In the genomic region with DNA sequence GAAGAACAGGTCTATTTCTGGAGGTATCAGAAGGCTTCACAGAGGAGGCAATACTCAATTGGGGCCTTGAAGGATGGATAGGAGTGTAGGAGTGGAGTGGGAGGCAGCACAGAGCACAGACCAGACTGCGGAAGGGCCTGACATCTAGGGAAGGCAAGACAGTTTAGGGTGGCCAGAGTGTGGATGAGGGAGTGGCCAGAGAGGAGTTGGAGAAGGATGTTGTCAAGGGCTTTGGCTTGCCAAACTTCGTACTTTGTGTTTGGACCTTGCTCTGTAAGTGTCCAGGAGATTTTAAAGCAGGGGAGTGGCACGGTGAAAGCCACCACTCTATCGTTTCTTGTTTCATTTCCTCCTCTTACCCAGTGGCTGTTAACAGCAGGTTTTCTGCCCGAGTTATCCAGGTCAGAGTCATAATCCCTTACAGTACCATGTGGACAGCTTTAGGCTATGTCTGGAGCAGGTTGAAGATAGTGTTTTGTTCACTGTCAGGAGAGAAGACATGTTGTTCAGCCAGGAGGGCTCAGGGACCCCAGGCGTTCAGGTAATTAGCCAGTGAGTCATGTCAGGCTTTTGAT, we compare ENCODE assay signal across 2 cellular contexts.
TF ChIP-seq lines count a peak whose summit lies in the region.

No MANE protein-coding gene starts in this region.

TF ChIP-seq in A549, 52 proteins besides CTCF, POLR2A, EP300 and RAD21:
- TF ChIP-seq POLR2AphosphoS2 (conservative IDR thresholded peaks at IDR 0.05; ENCODE audit: low read length) (peak; percentile 37; the same call in 1 of the 2 replicates), ZFP36 (IDR thresholded peaks at IDR 0.05; ENCODE audit: borderline replicate concordance, partially characterized antibody) (peak; percentile 60), HOXA7 (CRISPR knock-in tag; IDR thresholded peaks at IDR 0.05) (0 out of 2 replicates have a peak, but pooled peaks have one; percentile 30), CEBPB (IDR thresholded peaks at IDR 0.05) (no peak), CHD2 (IDR thresholded peaks at IDR 0.05; ENCODE audit: low read length, partially characterized antibody) (no peak), MAFK (IDR thresholded peaks at IDR 0.05; ENCODE audit: partially characterized antibody) (no peak)
- TF ChIP-seq, protein P1, sequence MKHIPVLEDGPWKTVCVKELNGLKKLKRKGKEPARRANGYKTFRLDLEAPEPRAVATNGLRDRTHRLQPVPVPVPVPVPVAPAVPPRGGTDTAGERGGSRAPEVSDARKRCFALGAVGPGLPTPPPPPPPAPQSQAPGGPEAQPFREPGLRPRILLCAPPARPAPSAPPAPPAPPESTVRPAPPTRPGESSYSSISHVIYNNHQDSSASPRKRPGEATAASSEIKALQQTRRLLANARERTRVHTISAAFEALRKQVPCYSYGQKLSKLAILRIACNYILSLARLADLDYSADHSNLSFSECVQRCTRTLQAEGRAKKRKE (CRISPR knock-in tag; IDR thresholded peaks at IDR 0.05; ENCODE audit: low read depth) = 0 out of 2 replicates have a peak, but pooled peaks have one; percentile 19

TF ChIP-seq in HCT116, 20 proteins besides CTCF, POLR2A, EP300 and RAD21:
- TF ChIP-seq FOSL1 (IDR thresholded peaks at IDR 0.05; ENCODE audit: low read depth) = 0 out of 2 replicates have a peak, but pooled peaks have one; percentile 7
- TF ChIP-seq, protein P2, sequence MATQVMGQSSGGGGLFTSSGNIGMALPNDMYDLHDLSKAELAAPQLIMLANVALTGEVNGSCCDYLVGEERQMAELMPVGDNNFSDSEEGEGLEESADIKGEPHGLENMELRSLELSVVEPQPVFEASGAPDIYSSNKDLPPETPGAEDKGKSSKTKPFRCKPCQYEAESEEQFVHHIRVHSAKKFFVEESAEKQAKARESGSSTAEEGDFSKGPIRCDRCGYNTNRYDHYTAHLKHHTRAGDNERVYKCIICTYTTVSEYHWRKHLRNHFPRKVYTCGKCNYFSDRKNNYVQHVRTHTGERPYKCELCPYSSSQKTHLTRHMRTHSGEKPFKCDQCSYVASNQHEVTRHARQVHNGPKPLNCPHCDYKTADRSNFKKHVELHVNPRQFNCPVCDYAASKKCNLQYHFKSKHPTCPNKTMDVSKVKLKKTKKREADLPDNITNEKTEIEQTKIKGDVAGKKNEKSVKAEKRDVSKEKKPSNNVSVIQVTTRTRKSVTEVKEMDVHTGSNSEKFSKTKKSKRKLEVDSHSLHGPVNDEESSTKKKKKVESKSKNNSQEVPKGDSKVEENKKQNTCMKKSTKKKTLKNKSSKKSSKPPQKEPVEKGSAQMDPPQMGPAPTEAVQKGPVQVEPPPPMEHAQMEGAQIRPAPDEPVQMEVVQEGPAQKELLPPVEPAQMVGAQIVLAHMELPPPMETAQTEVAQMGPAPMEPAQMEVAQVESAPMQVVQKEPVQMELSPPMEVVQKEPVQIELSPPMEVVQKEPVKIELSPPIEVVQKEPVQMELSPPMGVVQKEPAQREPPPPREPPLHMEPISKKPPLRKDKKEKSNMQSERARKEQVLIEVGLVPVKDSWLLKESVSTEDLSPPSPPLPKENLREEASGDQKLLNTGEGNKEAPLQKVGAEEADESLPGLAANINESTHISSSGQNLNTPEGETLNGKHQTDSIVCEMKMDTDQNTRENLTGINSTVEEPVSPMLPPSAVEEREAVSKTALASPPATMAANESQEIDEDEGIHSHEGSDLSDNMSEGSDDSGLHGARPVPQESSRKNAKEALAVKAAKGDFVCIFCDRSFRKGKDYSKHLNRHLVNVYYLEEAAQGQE (IDR thresholded peaks at IDR 0.05; ENCODE audit: low read depth) = no peak
TF ChIP-seq in HCT116: peak in this region for 1.
